In genomic region chr19:46913198-46913851, GRCh38 we compare ENCODE assay signal across 12 cellular contexts. TPM values are rescaled to one million over a fixed set of nuclear protein-coding genes. Genes with fewer than 3 reads are reported as not detected.
DNase-seq lines count a peak whose midpoint lies in the region; ATAC-seq and TF ChIP-seq lines count a peak whose summit lies in the region.
"Had no signal": no experiment of that assay in that cellular context is flagged by ENCODE, and none has a peak within 500 bp of the region (broad histone marks: within the 10 kb centered on the region; RNA-seq: fewer than 3 reads in every experiment).

No MANE protein-coding gene starts in this region.

- DNase-seq in ELR (ENCODE audit: low read depth): peak; percentile 22
- no peak for DNase-seq in SK-N-SH
- DNase-seq in cardiac muscle cell (ENCODE audit: low read depth in 1 of 2, low spot score in 1 of 2): peak; percentile 23 to 70
- DNase-seq in D341Med (ENCODE audit: low spot score): no peak
- no peak for DNase-seq in NCI-H82 (lab: John Stamatoyannopoulos, UW)
- no peak for DNase-seq in G401 (ENCODE audit: low spot score)
- DNase-seq: activated CD4-positive, alpha-beta T cell treated with anti-CD3 and anti-CD28 coated beads, Interleukin-2, amount 50 U/mL, for 1 hour; DMS79; NCI-H2029 treated with DMSO at 0.1 percent for 48 hours; stimulated activated CD4-positive, alpha-beta T cell treated with anti-CD3 and anti-CD28 coated beads, Interleukin-4, amount 100 ng/mL, for 4 hours had no signal

- in situ Hi-C loops in G401 (cut with HindIII; ENCODE audit: low sequenced_read_pairs): no loop called here

- peaks cover 8 to 15% of the 10 kb centered on the region in 2 experiments; a peak in 3 of 4 replicates for H3K4me1 ChIP-seq in SK-N-SH (ENCODE audit: control insufficient read depth in 1 of 2, insufficient read depth in 2 of 2, low read depth in 1 of 2, low read length in 1 of 2)
- peaks cover 40% of the 10 kb centered on the region for H3K4me1 ChIP-seq in cardiac muscle cell (ENCODE audit: low read depth)
- peaks cover 9% of the 10 kb centered on the region for H3K4me1 ChIP-seq in rectal smooth muscle tissue (ENCODE audit: control insufficient read depth, insufficient read depth, low read length)

- no peaks in the 10 kb centered on the region for H3K9me3 ChIP-seq in SK-N-SH
- no peaks in the 10 kb centered on the region for H3K9me3 ChIP-seq in cardiac muscle cell (ENCODE audit: low read depth)

- peaks cover 88% of the 10 kb centered on the region for H4K20me1 ChIP-seq in SK-N-SH (ENCODE audit: insufficient read depth)

- TF ChIP-seq CTCF in SK-N-SH (IDR thresholded peaks at IDR 0.05) (no peak), cardiac muscle cell (IDR thresholded peaks at IDR 0.05; ENCODE audit: low read depth, low read length) (no peak)

- H3K4me3 ChIP-seq in SK-N-SH (ENCODE audit: low read depth in 2 of 2, low read length in 1 of 2) (0 out of 4 replicates have a peak overlapping the region, but pooled peaks of 1 of the 2 experiments have one; percentile 21), cardiac muscle cell (no peak overlapping the region), rectal smooth muscle tissue (ENCODE audit: low read length) (peak overlapping the region; percentile 20)

- H3F3A ChIP-seq in SK-N-SH (replicated peaks; ENCODE audit: insufficient read depth): peaks cover 19% of the 10 kb centered on the region

- ATAC-seq in GM18909 (IDR thresholded peaks at IDR 0.05; ENCODE audit: poor library complexity, unreplicated experiment): no peak

- POLR2A ChIA-PET in SK-N-SH (lab: Yijun Ruan, JAX): interaction anchor here (1.0 kb wide), 1 partner anchor 20 kb away, joined by 3 read pairs; no protein-coding TSS in a partner anchor

- TF ChIP-seq RAD21 in SK-N-SH (IDR thresholded peaks at IDR 0.05; ENCODE audit: low read length): no peak

- H3K4me2 ChIP-seq in SK-N-SH: peak overlapping the region; percentile 64

- H3K79me2 ChIP-seq in SK-N-SH (ENCODE audit: insufficient read depth): peaks cover 100% of the 10 kb centered on the region

- H2AFZ ChIP-seq in SK-N-SH (ENCODE audit: low read depth): no peak overlapping the region

- no peak for TF ChIP-seq EP300 in SK-N-SH (IDR thresholded peaks at IDR 0.05; ENCODE audit: borderline replicate concordance in 1 of 2, low read depth in 1 of 2, low read length in 1 of 2)

- peak overlapping the region; percentile 70 to 75 for H3K27ac ChIP-seq in SK-N-SH (ENCODE audit: low read depth in 2 of 2, low read length in 1 of 2)
- peak overlapping the region; percentile 91 for H3K27ac ChIP-seq in cardiac muscle cell
- H3K27ac ChIP-seq in rectal smooth muscle tissue (ENCODE audit: low read depth, low read length): peak overlapping the region; percentile 37

- H3K27me3 ChIP-seq in SK-N-SH (ENCODE audit: insufficient read depth) (no peaks in the 10 kb centered on the region), cardiac muscle cell (no peaks in the 10 kb centered on the region), rectal smooth muscle tissue (ENCODE audit: control insufficient read depth, insufficient read depth, low read length) (no peaks in the 10 kb centered on the region)

- 71% methylated on average over 6 of the region's 6 CpGs for WGBS in SK-N-SH (ENCODE audit: low lambda C conversion rate)

- CTCF ChIA-PET in SK-N-SH (lab: Yijun Ruan, JAX): interaction anchor here (1.0 to 1.2 kb wide), 2 partner anchors 37 to 77 kb away, joined by 3 to 4 read pairs; no protein-coding TSS in a partner anchor

- peaks cover 0 to 9% of the 10 kb centered on the region in 2 experiments for H3K36me3 ChIP-seq in SK-N-SH (replicated peaks in 1 of 2; ENCODE audit: control insufficient read depth in 1 of 2, insufficient read depth in 2 of 2, low read length in 1 of 2)
- no peaks in the 10 kb centered on the region for H3K36me3 ChIP-seq in cardiac muscle cell
- H3K36me3 ChIP-seq in rectal smooth muscle tissue (ENCODE audit: control insufficient read depth, insufficient read depth, low read length): no peaks in the 10 kb centered on the region

- H3K9ac ChIP-seq in SK-N-SH: peak overlapping the region; percentile 32; the same call in 1 of the 2 replicates
- H3K9ac ChIP-seq in rectal smooth muscle tissue (ENCODE audit: low read length): no peak overlapping the region

- H3K9me2 ChIP-seq in SK-N-SH: no peaks in the 10 kb centered on the region

TF ChIP-seq in SK-N-SH, 30 proteins besides CTCF, POLR2A, EP300 and RAD21:
- TF ChIP-seq CHD2 (IDR thresholded peaks at IDR 0.05; ENCODE audit: low read length, partially characterized antibody) (no peak), FOXM1 (IDR thresholded peaks at IDR 0.05; ENCODE audit: low read depth) (no peak), PBX3 (IDR thresholded peaks at IDR 0.05) (no peak), JUND (IDR thresholded peaks at IDR 0.05) (no peak), FOXJ3 (CRISPR knock-in tag; IDR thresholded peaks at IDR 0.05) (no peak), REST (IDR thresholded peaks at IDR 0.05; ENCODE audit: low read depth, low read length) (no peak), YY1 (IDR thresholded peaks at IDR 0.05; ENCODE audit: low read depth) (no peak), RCOR1 (IDR thresholded peaks at IDR 0.05; ENCODE audit: low read length) (no peak), MAX (IDR thresholded peaks at IDR 0.05; ENCODE audit: low read depth) (no peak), MEF2A (IDR thresholded peaks at IDR 0.05; ENCODE audit: borderline replicate concordance, low read depth) (no peak)

RNA-seq across cellular contexts. Expression of gene ARHGAP35, which starts 52.5 kb away (rescaled TPM):
- 19.7 and 25.1 TPM in 2 replicates for polyA plus RNA-seq in SK-N-SH (2012; rRNA removed)
- 16.2 and 21.9 TPM in 2 replicates for polyA plus RNA-seq in SK-N-SH (2012; cell fraction: cytosol; rRNA removed)
- polyA plus RNA-seq in SK-N-SH (2012; cell fraction: nucleus; rRNA removed): 21.0 and 26.2 TPM in 2 replicates
- 31.6 and 36.9 TPM in 2 replicates for total RNA-seq in cardiac muscle cell
- polyA plus RNA-seq in cardiac muscle cell: 15.9 and 19.8 TPM in 2 replicates
- 11.6 and 14.2 TPM in 2 replicates for total RNA-seq in G401 (2014; rRNA removed; shearing (Covaris generic))

Comparison
In these comparisons a context has a peak if more than half of its experiments do, and no peak if none do; other contexts are left out.
1. DNase-seq: peak in ELR (single experiment) and cardiac muscle cell (2 of 2); none in SK-N-SH (single experiment), D341Med (single experiment), NCI-H82 (single experiment) and G401 (single experiment).
2. H3K27ac ChIP-seq: peak in every context shown above with its lines; median percentile 91 in cardiac muscle cell; 72 in SK-N-SH; 37 in rectal smooth muscle tissue.